ENCODE assay signal across 1 cellular context in the genomic region with DNA sequence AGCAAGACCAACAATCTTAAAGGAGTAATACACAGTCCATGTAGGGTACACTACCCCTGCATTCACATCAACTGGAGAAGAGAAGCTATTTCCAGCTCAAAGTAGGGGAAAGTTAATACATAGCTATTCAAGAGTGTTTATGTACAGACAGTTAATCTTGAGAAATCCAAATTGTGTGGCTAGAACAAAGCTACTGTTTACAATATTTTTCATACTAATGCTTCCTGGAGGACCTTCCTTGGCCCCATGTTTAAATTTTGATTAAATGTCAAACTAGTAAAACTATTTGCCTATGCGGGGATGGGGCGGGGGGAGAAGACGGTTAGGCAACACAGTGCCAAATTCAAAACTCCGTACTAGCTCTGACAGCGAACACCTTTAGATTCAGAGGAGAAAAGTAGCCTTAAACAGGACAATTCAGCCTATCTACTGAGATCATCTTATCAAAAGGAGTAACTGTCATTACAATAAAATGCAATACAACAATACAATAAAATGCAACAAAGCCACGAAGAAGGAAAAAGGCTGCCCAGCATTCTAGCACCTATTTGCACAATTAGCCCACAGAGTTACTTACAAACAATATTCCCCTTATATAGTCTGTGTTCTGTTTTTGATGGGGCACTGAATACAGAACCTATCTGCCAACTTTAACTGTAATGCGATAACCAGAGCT.
TF ChIP-seq lines count a peak whose summit lies in the region.

No MANE protein-coding gene starts in this region.

TF ChIP-seq in SK-N-SH treated with all-trans-retinoic acid at 6 μM for 48 hours, 23 proteins besides CTCF, POLR2A, EP300 and RAD21 (continued from another document):
- TF ChIP-seq, protein P1, sequence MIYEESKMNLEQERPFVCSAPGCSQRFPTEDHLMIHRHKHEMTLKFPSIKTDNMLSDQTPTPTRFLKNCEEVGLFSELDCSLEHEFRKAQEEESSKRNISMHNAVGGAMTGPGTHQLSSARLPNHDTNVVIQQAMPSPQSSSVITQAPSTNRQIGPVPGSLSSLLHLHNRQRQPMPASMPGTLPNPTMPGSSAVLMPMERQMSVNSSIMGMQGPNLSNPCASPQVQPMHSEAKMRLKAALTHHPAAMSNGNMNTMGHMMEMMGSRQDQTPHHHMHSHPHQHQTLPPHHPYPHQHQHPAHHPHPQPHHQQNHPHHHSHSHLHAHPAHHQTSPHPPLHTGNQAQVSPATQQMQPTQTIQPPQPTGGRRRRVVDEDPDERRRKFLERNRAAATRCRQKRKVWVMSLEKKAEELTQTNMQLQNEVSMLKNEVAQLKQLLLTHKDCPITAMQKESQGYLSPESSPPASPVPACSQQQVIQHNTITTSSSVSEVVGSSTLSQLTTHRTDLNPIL (CRISPR knock-in tag; IDR thresholded peaks at IDR 0.05; ENCODE audit: low read depth) = no peak
- no peak for TF ChIP-seq RARB (CRISPR knock-in tag; IDR thresholded peaks at IDR 0.05)
